In genomic region chr22:39518124-39518786, GRCh38 we compare ENCODE assay signal across 10 cellular contexts. TPM values are rescaled to one million over a fixed set of nuclear protein-coding genes. Genes with fewer than 3 reads are reported as not detected.
DNase-seq lines count a peak whose midpoint lies in the region; ATAC-seq, FAIRE-seq and TF ChIP-seq lines count a peak whose summit lies in the region.
"Had no signal": no experiment of that assay in that cellular context is flagged by ENCODE, and none has a peak within 500 bp of the region (broad histone marks: within the 10 kb centered on the region; RNA-seq: fewer than 3 reads in every experiment).

No MANE protein-coding gene starts in this region.

- H3K36me3 Mint-ChIP-seq in activated naive CD8-positive, alpha-beta T cell treated with anti-CD3 and anti-CD28 coated beads, Interleukin-2, amount 10 ng/mL, durations not matched to agents 7 days and 5 days, result peaks cover 42% of the 10 kb centered on the region

- H3K9me3 Mint-ChIP-seq in activated naive CD8-positive, alpha-beta T cell treated with anti-CD3 and anti-CD28 coated beads, Interleukin-2, amount 10 ng/mL, durations not matched to agents 7 days and 5 days, result no peaks in the 10 kb centered on the region

- H3K27me3 ChIP-seq in H7 (ENCODE audit: control insufficient read depth, insufficient read depth, low read length) (peaks cover 2% of the 10 kb centered on the region; the same call in 1 of the 2 replicates), HepG2 (ENCODE audit: control insufficient read depth in 1 of 2, insufficient read depth in 2 of 2, low read length in 2 of 2) (no peaks in the 10 kb centered on the region; a peak in 1 of 5 replicates)

- H3K27ac Mint-ChIP-seq in activated naive CD8-positive, alpha-beta T cell treated with anti-CD3 and anti-CD28 coated beads, Interleukin-2, amount 10 ng/mL, durations not matched to agents 7 days and 5 days, result peak overlapping the region; percentile 99

- BruUV-seq in HepG2 (replicated peaks; lab: Mats Ljungman, UMichigan), result no TSS peak

- peaks cover 43% of the 10 kb centered on the region for H3K79me2 ChIP-seq in HepG2 (ENCODE audit: insufficient read depth, low read length)

- DNase-seq in A549 (ENCODE audit: low read depth in 1 of 2, low spot score in 1 of 2) (no peak), H7 (no peak), HepG2 (ENCODE audit: low spot score) (no peak), H54 (ENCODE audit: insufficient read length, low spot score) (no peak), EL (no peak), SIG-M5 treated with dmso at 0.1 percent for 504 hours (lab: John Stamatoyannopoulos, UW; ENCODE audit: unreplicated experiment) (no peak), NCI-H187 (lab: John Stamatoyannopoulos, UW) (no peak)
- no peak for DNase-seq in activated naive CD8-positive, alpha-beta T cell treated with anti-CD3 and anti-CD28 coated beads, Interleukin-2, amount 10 ng/mL, durations not matched to agents 7 days and 5 days
- DNase-seq: NCI-H2171 had no signal

- H3K9me3 ChIP-seq in A549 (no peaks in the 10 kb centered on the region), HepG2 (ENCODE audit: low read length) (no peaks in the 10 kb centered on the region)

- H2AFZ ChIP-seq in HepG2 (ENCODE audit: low read length), result no peak overlapping the region

- H3K4me3 Mint-ChIP-seq in activated naive CD8-positive, alpha-beta T cell treated with anti-CD3 and anti-CD28 coated beads, Interleukin-2, amount 10 ng/mL, durations not matched to agents 7 days and 5 days, result peak overlapping the region; percentile 96

- in situ Hi-C loops in HepG2 (cut with HindIII; ENCODE audit: extremely low pct_ligation_motif_present, low pct_unique_long_range_greater_than_20kb), result no loop called here

- POLR2A ChIA-PET in A549 (lab: Yijun Ruan, JAX) (interaction anchor here (1.2 kb wide), 1 partner anchor 22 kb away, joined by 3 read pairs; no protein-coding TSS in a partner anchor), HepG2 (lab: Yijun Ruan, JAX) (interaction anchor here (0.7 to 4.2 kb wide), 5 partner anchors 10 to 22 kb away, joined by 3 to 41 read pairs (median 6); partner anchors contain the start of gene MIEF1)
- POLR2A ChIA-PET in activated naive CD8-positive, alpha-beta T cell treated with anti-CD3 and anti-CD28 coated beads, Interleukin-2, amount 10 ng/mL, durations not matched to agents 7 days and 5 days (lab: Charles Lee), result interaction anchor here (1.0 to 4.0 kb wide), 5 partner anchors 10 to 199 kb away, joined by 3 to 21 read pairs (median 4); partner anchors contain the start of genes MIEF1 and RPL3

- TF ChIP-seq POLR2A in A549 (IDR thresholded peaks at IDR 0.05; ENCODE audit: low read length) (no peak), HepG2 (IDR thresholded peaks at IDR 0.05; ENCODE audit: insufficient read depth in 1 of 2, low read depth in 2 of 2, low read length in 2 of 2) (no peak), H54 (IDR thresholded peaks at IDR 0.05; ENCODE audit: low read depth, low read length) (no peak)

- H3K4me1 ChIP-seq in A549 (peaks cover 22% of the 10 kb centered on the region), HepG2 (ENCODE audit: insufficient read depth, low read length) (peaks cover 38% of the 10 kb centered on the region)

- ATAC-seq in A549 (no peak), HepG2 (no peak)
- ATAC-seq in activated naive CD8-positive, alpha-beta T cell treated with anti-CD3 and anti-CD28 coated beads, Interleukin-2, amount 10 ng/mL, durations not matched to agents 7 days and 5 days (ENCODE audit: low read depth), result no peak

- no peaks in the 10 kb centered on the region for H3K27me3 Mint-ChIP-seq in activated naive CD8-positive, alpha-beta T cell treated with anti-CD3 and anti-CD28 coated beads, Interleukin-2, amount 10 ng/mL, durations not matched to agents 7 days and 5 days

- TF ChIP-seq RAD21 in A549 (conservative IDR thresholded peaks at IDR 0.05 in 1 of 2, IDR thresholded peaks at IDR 0.05 in 1 of 2) (no peak), HepG2 (CRISPR knock-in tag; IDR thresholded peaks at IDR 0.05) (no peak)

- intact Hi-C loops in HepG2 (cut with micrococcal nuclease; ENCODE audit: unreplicated experiment), result no loop called here

- peaks cover 49% of the 10 kb centered on the region for H3K4me1 Mint-ChIP-seq in activated naive CD8-positive, alpha-beta T cell treated with anti-CD3 and anti-CD28 coated beads, Interleukin-2, amount 10 ng/mL, durations not matched to agents 7 days and 5 days

- CTCF ChIA-PET in A549 (lab: Yijun Ruan, JAX), result interaction anchor here (0.6 to 5.6 kb wide), 5 partner anchors 11 to 88 kb away, joined by 3 to 37 read pairs (median 11); no protein-coding TSS in a partner anchor
- CTCF ChIA-PET in HepG2 (lab: Yijun Ruan, JAX; ENCODE audit: low intra/inter-chr PET ratio, low total read pairs), result no interaction called here

- H3K36me3 ChIP-seq in H7 (replicated peaks; ENCODE audit: control insufficient read depth, insufficient read depth, low read length) (peaks cover 40% of the 10 kb centered on the region), HepG2 (replicated peaks in 1 of 2; ENCODE audit: control insufficient read depth in 1 of 2, insufficient read depth in 2 of 2, low read length in 2 of 2) (peaks cover 32 to 57% of the 10 kb centered on the region in 2 experiments)

- WGBS in A549 (ENCODE audit: missing lambda C conversion rate), result 60% methylated on average over 5 of the region's 5 CpGs
- WGBS in HepG2 (ENCODE audit: low lambda C conversion rate), result 83% methylated on average over 5 of the region's 5 CpGs

- H3K4me3 ChIP-seq in A549, result no peak overlapping the region
- peak overlapping the region; percentile 100; the same call in 1 of the 2 replicates for H3K4me3 ChIP-seq in H7 (ENCODE audit: insufficient read depth, low read depth, low read length)
- H3K4me3 ChIP-seq in HepG2 (replicated peaks in 1 of 3; ENCODE audit: insufficient read depth in 1 of 3, low read depth in 2 of 3, low read length in 3 of 3), result peak overlapping the region; percentile 79 to 100 (median 89); a peak in 4 of 6 replicates

- H4K20me1 ChIP-seq in HepG2 (ENCODE audit: insufficient read depth, low read length), result peaks cover 43% of the 10 kb centered on the region

- TF ChIP-seq CTCF in A549 (IDR thresholded peaks at IDR 0.05) (no peak), HepG2 (CRISPR knock-in tag; IDR thresholded peaks at IDR 0.05) (no peak)

- TF ChIP-seq EP300 in A549 (IDR thresholded peaks at IDR 0.05), result no peak
- no peak for TF ChIP-seq EP300 in HepG2 (IDR thresholded peaks at IDR 0.05; ENCODE audit: low read depth in 2 of 2, low read length in 2 of 2)
- no peak for TF ChIP-seq EP300 in HepG2 (CRISPR knock-in tag; IDR thresholded peaks at IDR 0.05; ENCODE audit: borderline replicate concordance)

- H3K9ac ChIP-seq in HepG2 (ENCODE audit: insufficient read depth, low read depth, low read length), result peak overlapping the region; percentile 100

- no peak for FAIRE-seq in A549 (lab: Jason Lieb, UNC)
- peak; percentile 21 for FAIRE-seq in HepG2 (lab: Jason Lieb, UNC)
- FAIRE-seq in H54 (lab: Jason Lieb, UNC), result no peak

- peak overlapping the region; percentile 99; the same call in 2 of the 3 replicates for H3K4me2 ChIP-seq in A549
- peak overlapping the region; percentile 98 for H3K4me2 ChIP-seq in HepG2 (ENCODE audit: low read depth, low read length)

- H3K27ac ChIP-seq in A549 (peak overlapping the region; percentile 96 to 99; a peak in 4 of 6 replicates), HepG2 (ENCODE audit: extremely low read length, insufficient read depth, low read length) (no peak overlapping the region)

RNA-seq across cellular contexts. Expression of gene ATF4, which starts 2.1 kb away (rescaled TPM):
- 557 and 593 TPM in 2 replicates for polyA plus RNA-seq in A549 (2011; rRNA removed)
- 431 and 472 TPM in 2 replicates for polyA plus RNA-seq in A549 (2012; cell fraction: cytosol; rRNA removed)
- polyA plus RNA-seq in A549 (2012; cell fraction: nucleus; rRNA removed), result 207 and 345 TPM in 2 replicates
- polyA plus RNA-seq in A549 (2017; fragmentation: RNase III; extraction: RNeasy Plus Mini Kit Qiagen cat#74134 plus additional on column Dnase treatment), result 242 to 249 TPM (median 242 TPM) in 3 replicates
- 170 and 220 TPM in 2 replicates for polyA minus RNA-seq in A549 (2011; rRNA and poly(A)+ RNA removed)
- 466 and 503 TPM in 2 replicates for total RNA-seq in H7 (2014; rRNA removed; shearing (Covaris generic))
- total RNA-seq in activated naive CD8-positive, alpha-beta T cell treated with anti-CD3 and anti-CD28 coated beads, Interleukin-2, amount 10 ng/mL, durations not matched to agents 7 days and 5 days, result 100 to 1,000 TPM; 413 to 424 TPM
- 442 and 486 TPM in 2 replicates for total RNA-seq in HepG2 (2016; rRNA removed; fragmentation: Illumina TruSeq; extraction: Trizol)
- 489 and 519 TPM in 2 replicates for total RNA-seq in HepG2 (2016; cell fraction: cytosol; rRNA removed; fragmentation: Illumina TruSeq; extraction: Trizol; ENCODE audit: low read depth)
- 409 and 471 TPM in 2 replicates for total RNA-seq in HepG2 (2016; cell fraction: insoluble cytoplasmic fraction; rRNA removed; fragmentation: Illumina TruSeq; extraction: Trizol)
- total RNA-seq in HepG2 (2016; cell fraction: membrane; rRNA removed; fragmentation: Illumina TruSeq; extraction: Trizol), result 1,028 and 1,060 TPM in 2 replicates
- total RNA-seq in HepG2 (2016; cell fraction: nucleus; rRNA removed; fragmentation: Illumina TruSeq; extraction: Trizol), result 286 and 328 TPM in 2 replicates
- 1,157 and 1,297 TPM in 2 replicates for polyA plus RNA-seq in HepG2 (2011; rRNA removed)
- 1,218 and 1,254 TPM in 2 replicates for polyA plus RNA-seq in HepG2 (2011; cell fraction: cytosol; rRNA removed)
- polyA plus RNA-seq in HepG2 (2011; cell fraction: nucleus; rRNA removed), result 1,279 and 1,395 TPM in 2 replicates
- 465 and 610 TPM in 2 replicates for polyA plus RNA-seq in HepG2 (2012)
- polyA plus RNA-seq in HepG2 (2016; cell fraction: cytosol; fragmentation: Illumina TruSeq; extraction: Trizol; ENCODE audit: low read depth), result 745 and 811 TPM in 2 replicates
- polyA plus RNA-seq in HepG2 (2016; cell fraction: insoluble cytoplasmic fraction; fragmentation: Illumina TruSeq; extraction: Trizol; ENCODE audit: low read depth), result 563 and 623 TPM in 2 replicates
- 1,265 and 1,282 TPM in 2 replicates for polyA plus RNA-seq in HepG2 (2016; cell fraction: membrane; fragmentation: Illumina TruSeq; extraction: Trizol; ENCODE audit: low read depth)
- polyA plus RNA-seq in HepG2 (2016; cell fraction: nucleus; fragmentation: Illumina TruSeq; extraction: Trizol; ENCODE audit: insufficient read depth, low read depth), result 710 and 725 TPM in 2 replicates
- 242 and 314 TPM in 2 replicates for polyA minus RNA-seq in HepG2 (2011; rRNA and poly(A)+ RNA removed; ENCODE audit: low replicate concordance)
- 175 and 193 TPM in 2 replicates for polyA minus RNA-seq in HepG2 (2011; cell fraction: cytosol; rRNA and poly(A)+ RNA removed)
- 213 and 242 TPM in 2 replicates for polyA minus RNA-seq in HepG2 (2011; cell fraction: nucleus; rRNA and poly(A)+ RNA removed)

RNA-seq across cellular contexts. Expression of gene RPS19BP1, which starts 14.3 kb away (rescaled TPM):
- 47.9 and 51.1 TPM in 2 replicates for polyA plus RNA-seq in A549 (2011; rRNA removed)
- polyA plus RNA-seq in A549 (2012; cell fraction: cytosol; rRNA removed), result 148 and 162 TPM in 2 replicates
- polyA plus RNA-seq in A549 (2012; cell fraction: nucleus; rRNA removed), result 77.0 and 84.9 TPM in 2 replicates
- polyA plus RNA-seq in A549 (2017; fragmentation: RNase III; extraction: RNeasy Plus Mini Kit Qiagen cat#74134 plus additional on column Dnase treatment), result 71.8 to 74.0 TPM (median 72.0 TPM) in 3 replicates
- 8.1 and 8.3 TPM in 2 replicates for polyA minus RNA-seq in A549 (2011; rRNA and poly(A)+ RNA removed)
- total RNA-seq in H7 (2014; rRNA removed; shearing (Covaris generic)), result 154 and 210 TPM in 2 replicates
- 10 to 100 TPM; 66.5 to 71.4 TPM for total RNA-seq in activated naive CD8-positive, alpha-beta T cell treated with anti-CD3 and anti-CD28 coated beads, Interleukin-2, amount 10 ng/mL, durations not matched to agents 7 days and 5 days
- 81.3 and 88.2 TPM in 2 replicates for total RNA-seq in HepG2 (2016; rRNA removed; fragmentation: Illumina TruSeq; extraction: Trizol)
- 128 and 142 TPM in 2 replicates for total RNA-seq in HepG2 (2016; cell fraction: cytosol; rRNA removed; fragmentation: Illumina TruSeq; extraction: Trizol; ENCODE audit: low read depth)
- total RNA-seq in HepG2 (2016; cell fraction: insoluble cytoplasmic fraction; rRNA removed; fragmentation: Illumina TruSeq; extraction: Trizol), result 77.0 and 92.6 TPM in 2 replicates
- total RNA-seq in HepG2 (2016; cell fraction: membrane; rRNA removed; fragmentation: Illumina TruSeq; extraction: Trizol), result 138 and 159 TPM in 2 replicates
- 32.9 and 36.8 TPM in 2 replicates for total RNA-seq in HepG2 (2016; cell fraction: nucleus; rRNA removed; fragmentation: Illumina TruSeq; extraction: Trizol)
- polyA plus RNA-seq in HepG2 (2011; rRNA removed), result 44.3 and 47.8 TPM in 2 replicates
- 48.9 and 72.7 TPM in 2 replicates for polyA plus RNA-seq in HepG2 (2011; cell fraction: cytosol; rRNA removed)
- 39.6 and 43.4 TPM in 2 replicates for polyA plus RNA-seq in HepG2 (2011; cell fraction: nucleus; rRNA removed)
- 22.5 and 32.4 TPM in 2 replicates for polyA plus RNA-seq in HepG2 (2012)
- 155 and 179 TPM in 2 replicates for polyA plus RNA-seq in HepG2 (2016; cell fraction: cytosol; fragmentation: Illumina TruSeq; extraction: Trizol; ENCODE audit: low read depth)
- polyA plus RNA-seq in HepG2 (2016; cell fraction: insoluble cytoplasmic fraction; fragmentation: Illumina TruSeq; extraction: Trizol; ENCODE audit: low read depth), result 84.3 and 101 TPM in 2 replicates
- 130 and 146 TPM in 2 replicates for polyA plus RNA-seq in HepG2 (2016; cell fraction: membrane; fragmentation: Illumina TruSeq; extraction: Trizol; ENCODE audit: low read depth)
- polyA plus RNA-seq in HepG2 (2016; cell fraction: nucleus; fragmentation: Illumina TruSeq; extraction: Trizol; ENCODE audit: insufficient read depth, low read depth), result 72.3 and 78.7 TPM in 2 replicates
- polyA minus RNA-seq in HepG2 (2011; rRNA and poly(A)+ RNA removed; ENCODE audit: low replicate concordance), result 8.8 and 14.5 TPM in 2 replicates
- polyA minus RNA-seq in HepG2 (2011; cell fraction: cytosol; rRNA and poly(A)+ RNA removed), result 7.8 and 8.0 TPM in 2 replicates
- 12.2 and 13.9 TPM in 2 replicates for polyA minus RNA-seq in HepG2 (2011; cell fraction: nucleus; rRNA and poly(A)+ RNA removed)

RNA-seq across cellular contexts. Expression of gene MIEF1, which starts 16.2 kb away (rescaled TPM):
- 19.8 and 20.5 TPM in 2 replicates for polyA plus RNA-seq in A549 (2011; rRNA removed)
- 13.3 and 16.3 TPM in 2 replicates for polyA plus RNA-seq in A549 (2012; cell fraction: cytosol; rRNA removed)
- 14.2 and 14.7 TPM in 2 replicates for polyA plus RNA-seq in A549 (2012; cell fraction: nucleus; rRNA removed)
- 18.8 to 19.9 TPM (median 19.3 TPM) in 3 replicates for polyA plus RNA-seq in A549 (2017; fragmentation: RNase III; extraction: RNeasy Plus Mini Kit Qiagen cat#74134 plus additional on column Dnase treatment)
- polyA minus RNA-seq in A549 (2011; rRNA and poly(A)+ RNA removed), result 26.4 TPM in 2 replicates
- 26.4 and 28.3 TPM in 2 replicates for total RNA-seq in H7 (2014; rRNA removed; shearing (Covaris generic))
- total RNA-seq in activated naive CD8-positive, alpha-beta T cell treated with anti-CD3 and anti-CD28 coated beads, Interleukin-2, amount 10 ng/mL, durations not matched to agents 7 days and 5 days, result 10 to 100 TPM; 33.9 to 40.0 TPM
- 34.8 and 41.4 TPM in 2 replicates for total RNA-seq in HepG2 (2016; rRNA removed; fragmentation: Illumina TruSeq; extraction: Trizol)
- total RNA-seq in HepG2 (2016; cell fraction: cytosol; rRNA removed; fragmentation: Illumina TruSeq; extraction: Trizol; ENCODE audit: low read depth), result 5.5 and 6.5 TPM in 2 replicates
- total RNA-seq in HepG2 (2016; cell fraction: insoluble cytoplasmic fraction; rRNA removed; fragmentation: Illumina TruSeq; extraction: Trizol), result 33.7 and 36.8 TPM in 2 replicates
- total RNA-seq in HepG2 (2016; cell fraction: membrane; rRNA removed; fragmentation: Illumina TruSeq; extraction: Trizol), result 22.9 and 23.9 TPM in 2 replicates
- 26.2 and 27.8 TPM in 2 replicates for total RNA-seq in HepG2 (2016; cell fraction: nucleus; rRNA removed; fragmentation: Illumina TruSeq; extraction: Trizol)
- polyA plus RNA-seq in HepG2 (2011; rRNA removed), result 21.7 and 22.3 TPM in 2 replicates
- 19.7 and 20.6 TPM in 2 replicates for polyA plus RNA-seq in HepG2 (2011; cell fraction: cytosol; rRNA removed)
- 24.5 and 25.2 TPM in 2 replicates for polyA plus RNA-seq in HepG2 (2011; cell fraction: nucleus; rRNA removed)
- polyA plus RNA-seq in HepG2 (2012), result 28.6 and 29.6 TPM in 2 replicates
- 2.6 and 3.1 TPM in 2 replicates for polyA plus RNA-seq in HepG2 (2016; cell fraction: cytosol; fragmentation: Illumina TruSeq; extraction: Trizol; ENCODE audit: low read depth)
- polyA plus RNA-seq in HepG2 (2016; cell fraction: insoluble cytoplasmic fraction; fragmentation: Illumina TruSeq; extraction: Trizol; ENCODE audit: low read depth), result 31.2 and 35.5 TPM in 2 replicates
- polyA plus RNA-seq in HepG2 (2016; cell fraction: membrane; fragmentation: Illumina TruSeq; extraction: Trizol; ENCODE audit: low read depth), result 11.4 and 11.8 TPM in 2 replicates
- polyA plus RNA-seq in HepG2 (2016; cell fraction: nucleus; fragmentation: Illumina TruSeq; extraction: Trizol; ENCODE audit: insufficient read depth, low read depth), result 32.6 and 32.8 TPM in 2 replicates
- 36.4 and 63.8 TPM in 2 replicates for polyA minus RNA-seq in HepG2 (2011; rRNA and poly(A)+ RNA removed; ENCODE audit: low replicate concordance)
- polyA minus RNA-seq in HepG2 (2011; cell fraction: cytosol; rRNA and poly(A)+ RNA removed), result 19.3 and 21.8 TPM in 2 replicates
- 27.2 and 33.9 TPM in 2 replicates for polyA minus RNA-seq in HepG2 (2011; cell fraction: nucleus; rRNA and poly(A)+ RNA removed)

RNA-seq across cellular contexts. Expression of gene CACNA1I, which starts 52.3 kb away (rescaled TPM):
- polyA plus RNA-seq in A549 (2011; rRNA removed) (0.03 and 0.07 TPM in 2 replicates), A549 (2017; fragmentation: RNase III; extraction: RNeasy Plus Mini Kit Qiagen cat#74134 plus additional on column Dnase treatment) (0.12 to 0.17 TPM (median 0.13 TPM) in 3 replicates), HepG2 (2011; rRNA removed) (not detected in 2 replicates)
- 0.01 and 0.04 TPM in 2 replicates for polyA plus RNA-seq in A549 (2012; cell fraction: cytosol; rRNA removed)
- 0.11 and 0.16 TPM in 2 replicates for polyA plus RNA-seq in A549 (2012; cell fraction: nucleus; rRNA removed)
- polyA minus RNA-seq in A549 (2011; rRNA and poly(A)+ RNA removed), result under 0.01 and 0.17 TPM in 2 replicates
- total RNA-seq in H7 (2014; rRNA removed; shearing (Covaris generic)), result 0.31 and 0.55 TPM in 2 replicates
- 10 to 100 TPM; 17.3 to 19.0 TPM for total RNA-seq in activated naive CD8-positive, alpha-beta T cell treated with anti-CD3 and anti-CD28 coated beads, Interleukin-2, amount 10 ng/mL, durations not matched to agents 7 days and 5 days
- total RNA-seq in HepG2 (2016; rRNA removed; fragmentation: Illumina TruSeq; extraction: Trizol), result not detected in 2 replicates
- total RNA-seq in HepG2 (2016; cell fraction: cytosol; rRNA removed; fragmentation: Illumina TruSeq; extraction: Trizol; ENCODE audit: low read depth), result not detected in 2 replicates
- total RNA-seq in HepG2 (2016; cell fraction: insoluble cytoplasmic fraction; rRNA removed; fragmentation: Illumina TruSeq; extraction: Trizol), result not detected in 2 replicates
- not detected in 2 replicates for total RNA-seq in HepG2 (2016; cell fraction: membrane; rRNA removed; fragmentation: Illumina TruSeq; extraction: Trizol)
- not detected in 2 replicates for total RNA-seq in HepG2 (2016; cell fraction: nucleus; rRNA removed; fragmentation: Illumina TruSeq; extraction: Trizol)
- polyA plus RNA-seq in HepG2 (2011; cell fraction: cytosol; rRNA removed), result not detected in 2 replicates
- polyA plus RNA-seq in HepG2 (2011; cell fraction: nucleus; rRNA removed), result 0.02 TPM in 2 replicates
- polyA plus RNA-seq in HepG2 (2012), result 0.03 TPM in 1 of 2 replicates, not detected in the other
- polyA plus RNA-seq in HepG2 (2016; cell fraction: cytosol; fragmentation: Illumina TruSeq; extraction: Trizol; ENCODE audit: low read depth), result not detected in 2 replicates
- polyA plus RNA-seq in HepG2 (2016; cell fraction: insoluble cytoplasmic fraction; fragmentation: Illumina TruSeq; extraction: Trizol; ENCODE audit: low read depth), result not detected in 2 replicates
- not detected in 2 replicates for polyA plus RNA-seq in HepG2 (2016; cell fraction: membrane; fragmentation: Illumina TruSeq; extraction: Trizol; ENCODE audit: low read depth)
- not detected in 2 replicates for polyA plus RNA-seq in HepG2 (2016; cell fraction: nucleus; fragmentation: Illumina TruSeq; extraction: Trizol; ENCODE audit: insufficient read depth, low read depth)
- 0.04 and 0.05 TPM in 2 replicates for polyA minus RNA-seq in HepG2 (2011; rRNA and poly(A)+ RNA removed; ENCODE audit: low replicate concordance)
- not detected in 2 replicates for polyA minus RNA-seq in HepG2 (2011; cell fraction: cytosol; rRNA and poly(A)+ RNA removed)
- not detected in 2 replicates for polyA minus RNA-seq in HepG2 (2011; cell fraction: nucleus; rRNA and poly(A)+ RNA removed)
- total RNA-seq: lung microvascular endothelial cell had no signal
